10 cellular contexts compared by ENCODE assay signal in the genomic region with DNA sequence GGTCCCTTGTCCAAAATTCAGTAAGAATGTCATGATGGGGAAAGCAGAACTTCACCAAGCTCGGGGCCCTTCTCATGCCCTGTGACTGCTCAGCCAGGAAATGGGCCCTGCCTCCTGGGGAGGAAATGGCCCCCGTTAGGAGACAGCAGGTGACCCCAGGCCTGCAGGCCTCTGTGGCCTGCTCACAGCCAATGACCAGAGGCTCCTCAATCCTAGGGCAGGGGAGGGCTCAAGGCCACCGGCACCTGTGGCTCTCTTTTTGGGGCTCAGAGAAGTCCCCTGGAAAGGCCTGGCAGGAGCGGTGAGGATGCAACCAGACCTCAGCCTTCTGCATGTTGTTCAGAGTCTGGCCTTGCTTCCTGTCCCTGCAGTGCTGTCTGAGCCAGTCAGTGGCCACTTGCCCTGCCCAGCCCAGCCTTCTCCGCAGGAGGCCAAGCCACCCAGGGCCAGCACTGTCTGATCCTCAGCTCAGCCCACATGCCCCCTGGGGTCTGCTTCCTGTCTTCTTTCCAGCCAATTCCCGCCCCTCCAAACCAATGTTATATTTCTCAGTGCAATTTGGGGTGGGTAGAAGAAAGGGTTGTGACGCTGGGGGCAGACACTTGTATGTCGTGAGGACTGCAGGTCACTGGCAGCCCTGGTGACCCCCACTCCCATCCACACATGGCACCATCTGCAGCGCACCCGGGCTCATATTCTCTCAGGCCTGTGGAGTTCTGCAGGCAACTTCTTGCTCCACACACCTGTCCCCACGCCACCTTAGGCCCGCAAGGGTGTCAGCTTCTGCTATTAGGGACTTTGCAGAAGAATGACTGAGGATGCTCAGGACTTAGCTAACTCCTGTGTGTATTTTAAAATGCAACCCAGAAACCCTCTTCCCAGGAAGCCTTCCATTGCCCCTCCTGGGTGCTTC.
DNase-seq lines count a peak whose midpoint lies in the region; ATAC-seq and TF ChIP-seq lines count a peak whose summit lies in the region.
"Had no signal": no experiment of that assay in that cellular context is flagged by ENCODE, and none has a peak within 500 bp of the region (broad histone marks: within the 10 kb centered on the region; RNA-seq: fewer than 3 reads in every experiment).

No MANE protein-coding gene starts in this region.

- H3K27ac ChIP-seq in neuronal stem cell (replicated peaks; ENCODE audit: low read length), result peak overlapping the region; percentile 97
- peak overlapping the region in 1 of 2 donors; percentile 38 for H3K27ac ChIP-seq in testis
- H3K27ac ChIP-seq: A549 had no signal

- no peaks in the 10 kb centered on the region for H3K79me1 ChIP-seq in neuronal stem cell (ENCODE audit: low read depth, low read length)

- H3K4me3 Mint-ChIP-seq in activated naive CD8-positive, alpha-beta T cell treated with anti-CD3 and anti-CD28 coated beads, Interleukin-2, amount 10 ng/mL, durations not matched to agents 7 days and 5 days, result peak overlapping the region; percentile 85

- H3K36me3 Mint-ChIP-seq in activated naive CD8-positive, alpha-beta T cell treated with anti-CD3 and anti-CD28 coated beads, Interleukin-2, amount 10 ng/mL, durations not matched to agents 7 days and 5 days, result peaks cover 9% of the 10 kb centered on the region

- peak overlapping the region; percentile 22 for H3K9ac ChIP-seq in neuronal stem cell (ENCODE audit: low read depth, low read length, poor library complexity)

- H2AFZ ChIP-seq in neuronal stem cell (ENCODE audit: low read length), result no peak overlapping the region

- no peaks in the 10 kb centered on the region for H3K9me3 Mint-ChIP-seq in activated naive CD8-positive, alpha-beta T cell treated with anti-CD3 and anti-CD28 coated beads, Interleukin-2, amount 10 ng/mL, durations not matched to agents 7 days and 5 days

- H2BK5ac ChIP-seq in neuronal stem cell (ENCODE audit: low read length), result peak overlapping the region; percentile 98

- H3K36me3 ChIP-seq in neuronal stem cell (replicated peaks in 1 of 2; ENCODE audit: control insufficient read depth in 2 of 2, insufficient read depth in 2 of 2, low read length in 2 of 2), result no peaks in the 10 kb centered on the region
- no peaks in the 10 kb centered on the region for H3K36me3 ChIP-seq in testis (ENCODE audit: low read depth, missing control alignments)

- WGBS in neuronal stem cell (ENCODE audit: extremely low coverage in 2 of 2, insufficient read length in 2 of 2, insufficient replicate concordance in 1 of 2), 2 donors, result no CpG with 5 or more reads among the region's 12 CpGs
- WGBS in testis, 2 donors, result 93 to 96% methylated on average over 10 to 12 of the region's 12 CpGs

- H3K4me1 ChIP-seq in neuronal stem cell (ENCODE audit: control insufficient read depth in 2 of 2, insufficient read depth in 1 of 2, low read depth in 1 of 2, low read length in 2 of 2) (peaks cover 47 to 57% of the 10 kb centered on the region in 2 donors), testis (peaks cover 38% of the 10 kb centered on the region)

- H2BK12ac ChIP-seq in neuronal stem cell (ENCODE audit: low read length), result peak overlapping the region; percentile 14

- peak overlapping the region; percentile 91 for H3K18ac ChIP-seq in neuronal stem cell (ENCODE audit: low read length)

- no peaks in the 10 kb centered on the region for H3K9me3 ChIP-seq in neuronal stem cell (replicated peaks in 1 of 2; ENCODE audit: control insufficient read depth in 2 of 2, insufficient read depth in 1 of 2, low read depth in 1 of 2, low read length in 2 of 2)
- H3K9me3 ChIP-seq in testis, result no peaks in the 10 kb centered on the region
- H3K9me3 ChIP-seq: A549 had no signal

- TF ChIP-seq CTCF in testis (IDR thresholded peaks at IDR 0.05), result no peak

- peak overlapping the region; percentile 95 for H3K27ac Mint-ChIP-seq in activated naive CD8-positive, alpha-beta T cell treated with anti-CD3 and anti-CD28 coated beads, Interleukin-2, amount 10 ng/mL, durations not matched to agents 7 days and 5 days

- no peak overlapping the region for H4K91ac ChIP-seq in neuronal stem cell (ENCODE audit: low read depth, low read length, poor library complexity)

- POLR2A ChIA-PET in activated naive CD8-positive, alpha-beta T cell treated with anti-CD3 and anti-CD28 coated beads, Interleukin-2, amount 10 ng/mL, durations not matched to agents 7 days and 5 days (lab: Charles Lee), result interaction anchor here (0.6 to 2.8 kb wide), 4 partner anchors 8 to 79 kb away, joined by 4 to 30 read pairs (median 6); no protein-coding TSS in a partner anchor

- H3K14ac ChIP-seq in neuronal stem cell (ENCODE audit: low read length), result no peak overlapping the region

- no peak for TF ChIP-seq POLR2A in testis (IDR thresholded peaks at IDR 0.05)

- peak; percentile 52 for DNase-seq in NCI-H1105 treated with DMSO at 0.1 percent for 48 hours (lab: John Stamatoyannopoulos, UW)
- no peak for DNase-seq in NCI-H1105 (lab: John Stamatoyannopoulos, UW)
- peak; percentile 4 for DNase-seq in LoVo (ENCODE audit: low spot score)
- DNase-seq in activated naive CD8-positive, alpha-beta T cell treated with anti-CD3 and anti-CD28 coated beads, Interleukin-2, amount 10 ng/mL, durations not matched to agents 7 days and 5 days, result peak; percentile 53
- no peak for DNase-seq in neuronal stem cell (ENCODE audit: low spot score)
- no peak for DNase-seq in testis
- no peak for DNase-seq in kidney tubule cell (ENCODE audit: low spot score)
- DNase-seq: T-helper 9 cell had no signal

- H3K4me2 ChIP-seq in neuronal stem cell (ENCODE audit: insufficient read depth, low read length, poor library complexity, severe bottlenecking), result no peak overlapping the region
- H3K4me2 ChIP-seq: A549 had no signal

- no peaks in the 10 kb centered on the region for H3K27me3 Mint-ChIP-seq in activated naive CD8-positive, alpha-beta T cell treated with anti-CD3 and anti-CD28 coated beads, Interleukin-2, amount 10 ng/mL, durations not matched to agents 7 days and 5 days

- H3K4me1 Mint-ChIP-seq in activated naive CD8-positive, alpha-beta T cell treated with anti-CD3 and anti-CD28 coated beads, Interleukin-2, amount 10 ng/mL, durations not matched to agents 7 days and 5 days, result peaks cover 71% of the 10 kb centered on the region

- H2AK5ac ChIP-seq in neuronal stem cell (ENCODE audit: low read depth, low read length), result peak overlapping the region; percentile 92

- intact Hi-C loops in testis (cut with DNase I; ENCODE audit: low total_unique reads), result no loop called here

- peak overlapping the region; percentile 76 for H2BK15ac ChIP-seq in neuronal stem cell (ENCODE audit: low read length)

- H2BK120ac ChIP-seq in neuronal stem cell (ENCODE audit: low read depth, low read length), result no peak overlapping the region

- H3K4me3 ChIP-seq in neuronal stem cell (ENCODE audit: low read length in 2 of 2) (no peak overlapping the region), testis (no peak overlapping the region)
- H3K4me3 ChIP-seq: A549 had no signal

- H3K4ac ChIP-seq in neuronal stem cell (ENCODE audit: low read length), result no peak overlapping the region

- H4K8ac ChIP-seq in neuronal stem cell (ENCODE audit: low read depth, low read length), result no peak overlapping the region

- ATAC-seq in activated naive CD8-positive, alpha-beta T cell treated with anti-CD3 and anti-CD28 coated beads, Interleukin-2, amount 10 ng/mL, durations not matched to agents 7 days and 5 days (ENCODE audit: low read depth), result peak; percentile 25
- ATAC-seq in GM19324 (IDR thresholded peaks at IDR 0.05; ENCODE audit: low FRiP score, unreplicated experiment), result no peak
- ATAC-seq: A549 had no signal

- no peak overlapping the region for H3K23ac ChIP-seq in neuronal stem cell (ENCODE audit: low read depth, low read length, poor library complexity)

- H3K27me3 ChIP-seq in neuronal stem cell (ENCODE audit: control insufficient read depth in 3 of 3, insufficient read depth in 3 of 3, low read depth in 1 of 3, low read length in 3 of 3) (no peaks in the 10 kb centered on the region), testis (no peaks in the 10 kb centered on the region)

Comparison
In these comparisons a context has a peak if more than half of its experiments do, and no peak if none do; other contexts are left out.
1. DNase-seq: peak in NCI-H1105 treated with DMSO at 0.1 percent for 48 hours (single experiment), LoVo (single experiment) and activated naive CD8-positive, alpha-beta T cell treated with anti-CD3 and anti-CD28 coated beads, Interleukin-2, amount 10 ng/mL, durations not matched to agents 7 days and 5 days (single experiment); none in NCI-H1105 (single experiment), neuronal stem cell (single experiment), testis (single experiment) and kidney tubule cell (single experiment).